In the genomic region with DNA sequence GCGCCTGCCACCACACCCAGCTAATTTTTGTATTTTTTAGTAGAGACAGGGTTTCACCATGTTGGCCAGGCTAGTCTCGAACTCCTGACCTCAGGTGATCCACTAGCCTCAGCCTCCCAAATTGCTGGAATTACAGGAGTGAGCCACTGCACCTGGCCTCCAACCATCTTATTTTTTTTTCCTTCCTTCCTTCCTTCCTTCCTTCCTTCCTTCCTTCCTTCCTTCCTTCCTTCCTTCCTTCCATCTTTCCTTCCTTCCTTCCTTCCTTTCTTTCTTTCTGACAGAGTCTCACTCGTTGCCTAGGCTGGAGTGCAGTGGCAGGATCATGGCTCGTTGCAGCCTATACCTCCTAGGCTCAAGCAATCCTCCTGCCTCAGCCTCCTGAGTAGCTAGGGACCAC, we compare ENCODE assay signal across 11 cellular contexts. TPM values are rescaled to one million over a fixed set of nuclear protein-coding genes. Genes with fewer than 3 reads are reported as not detected.
A peak's percentile ranks its signal among the peaks of the same experiment; 100 is the strongest.
DNase-seq lines count a peak whose midpoint lies in the region; ATAC-seq and TF ChIP-seq lines count a peak whose summit lies in the region.
"Not testable (repeated sequence)": the region's sequence is repeated elsewhere in the genome, so short reads cannot be mapped to it uniquely, and the experiment has no call there.
"Had no signal": no experiment of that assay in that cellular context is flagged by ENCODE, and none has a peak within 500 bp of the region (broad histone marks: within the 10 kb centered on the region; RNA-seq: fewer than 3 reads in every experiment).

No MANE protein-coding gene starts in this region.

- TF ChIP-seq CTCF in CD4-positive, alpha-beta T cell (IDR thresholded peaks at IDR 0.05); natural killer cell (IDR thresholded peaks at IDR 0.05): not testable (repeated sequence)

- not testable (repeated sequence) for ATAC-seq in CD4-positive, alpha-beta T cell (ENCODE audit: poor library complexity); T-cell (replicated peaks in 1 of 4); memory B cell (ENCODE audit: low read depth); natural killer cell; stimulated activated effector memory CD8-positive, alpha-beta T cell treated with anti-CD3 and anti-CD28 coated beads, Interleukin-12 subunit alpha, Interleukin-12 subunit beta, amount 100 ng/mL, for 72 hours

- H3K4me3 Mint-ChIP-seq in CD4-positive, alpha-beta T cell; T-cell; dendritic cell treated with granulocyte-macrophage colony-stimulating factor and Interleukin-4, amounts not matched to agents 40 ng/mL and 50 ng/mL, for 4 days; memory B cell; natural killer cell; stimulated activated effector memory CD8-positive, alpha-beta T cell treated with anti-CD3 and anti-CD28 coated beads, Interleukin-12 subunit alpha, Interleukin-12 subunit beta, amount 100 ng/mL, for 72 hours: not testable (repeated sequence)

- CTCF ChIA-PET in CD4-positive, alpha-beta T cell (lab: Charles Lee); T-cell (lab: Charles Lee): not testable (repeated sequence)

- not testable (repeated sequence) for H3K27me3 ChIP-seq in CD4-positive, alpha-beta T cell (ENCODE audit: control insufficient read depth, insufficient read depth, low read length)

- POLR2A ChIA-PET in CD4-positive, alpha-beta T cell (lab: Charles Lee); T-cell (lab: Charles Lee): not testable (repeated sequence)

- H3K9me3 Mint-ChIP-seq in CD4-positive, alpha-beta T cell; T-cell; dendritic cell treated with granulocyte-macrophage colony-stimulating factor and Interleukin-4, amounts not matched to agents 40 ng/mL and 50 ng/mL, for 4 days; memory B cell; natural killer cell; stimulated activated effector memory CD8-positive, alpha-beta T cell treated with anti-CD3 and anti-CD28 coated beads, Interleukin-12 subunit alpha, Interleukin-12 subunit beta, amount 100 ng/mL, for 72 hours: not testable (repeated sequence)

- H3K36me3 Mint-ChIP-seq in CD4-positive, alpha-beta T cell (ENCODE audit: low read depth); T-cell; dendritic cell treated with granulocyte-macrophage colony-stimulating factor and Interleukin-4, amounts not matched to agents 40 ng/mL and 50 ng/mL, for 4 days (ENCODE audit: low read depth); memory B cell; natural killer cell; stimulated activated effector memory CD8-positive, alpha-beta T cell treated with anti-CD3 and anti-CD28 coated beads, Interleukin-12 subunit alpha, Interleukin-12 subunit beta, amount 100 ng/mL, for 72 hours: not testable (repeated sequence)

- peak overlapping the region; percentile 71 for H3K27ac Mint-ChIP-seq in CD4-positive, alpha-beta T cell
- H3K27ac Mint-ChIP-seq in T-cell (peak overlapping the region; percentile 48 to 74), memory B cell (peak overlapping the region; percentile 36), natural killer cell (peak overlapping the region; percentile 10 to 56)
- peak overlapping the region; percentile 82 for H3K27ac Mint-ChIP-seq in dendritic cell treated with granulocyte-macrophage colony-stimulating factor and Interleukin-4, amounts not matched to agents 40 ng/mL and 50 ng/mL, for 4 days
- peak overlapping the region; percentile 21 for H3K27ac Mint-ChIP-seq in stimulated activated effector memory CD8-positive, alpha-beta T cell treated with anti-CD3 and anti-CD28 coated beads, Interleukin-12 subunit alpha, Interleukin-12 subunit beta, amount 100 ng/mL, for 72 hours

- not testable (repeated sequence) for DNase-seq in CD4-positive, alpha-beta T cell; T-cell; memory B cell (ENCODE audit: low spot score in 2 of 2); natural killer cell; stimulated activated effector memory CD8-positive, alpha-beta T cell treated with anti-CD3 and anti-CD28 coated beads, Interleukin-12 subunit alpha, Interleukin-12 subunit beta, amount 100 ng/mL, for 72 hours (ENCODE audit: low spot score in 2 of 2)

- intact Hi-C loops in CD4-positive, alpha-beta T cell (cut with DNase I, micrococcal nuclease); dendritic cell treated with granulocyte-macrophage colony-stimulating factor and Interleukin-4, amounts not matched to agents 40 ng/mL and 50 ng/mL, for 4 days (cut with micrococcal nuclease); natural killer cell (cut with micrococcal nuclease): not testable (repeated sequence)

- H3K27ac ChIP-seq in CD4-positive, alpha-beta T cell (ENCODE audit: low read depth, low read length): not testable (repeated sequence)

- not testable (repeated sequence) for H3K27me3 Mint-ChIP-seq in CD4-positive, alpha-beta T cell; T-cell; dendritic cell treated with granulocyte-macrophage colony-stimulating factor and Interleukin-4, amounts not matched to agents 40 ng/mL and 50 ng/mL, for 4 days; memory B cell; natural killer cell (ENCODE audit: low read depth in 2 of 2)

- not testable (repeated sequence) for H3K9me3 ChIP-seq in CD4-positive, alpha-beta T cell (ENCODE audit: control insufficient read depth, low read length)

- peaks cover 36% of the 10 kb centered on the region for H3K4me1 Mint-ChIP-seq in CD4-positive, alpha-beta T cell (ENCODE audit: low read depth)
- H3K4me1 Mint-ChIP-seq in T-cell: peaks cover 25 to 43% (median 35%) of the 10 kb centered on the region in 3 donors
- H3K4me1 Mint-ChIP-seq in dendritic cell treated with granulocyte-macrophage colony-stimulating factor and Interleukin-4, amounts not matched to agents 40 ng/mL and 50 ng/mL, for 4 days (ENCODE audit: low read depth): peaks cover 53% of the 10 kb centered on the region
- peaks cover 28% of the 10 kb centered on the region for H3K4me1 Mint-ChIP-seq in memory B cell
- H3K4me1 Mint-ChIP-seq in natural killer cell: peaks cover 29 to 34% of the 10 kb centered on the region in 2 donors
- H3K4me1 Mint-ChIP-seq in stimulated activated effector memory CD8-positive, alpha-beta T cell treated with anti-CD3 and anti-CD28 coated beads, Interleukin-12 subunit alpha, Interleukin-12 subunit beta, amount 100 ng/mL, for 72 hours: peaks cover 26% of the 10 kb centered on the region

RNA-seq across cellular contexts. Expression of gene DPEP2NB, which starts 5.8 kb away (rescaled TPM):
- not detected for total RNA-seq in CD4-positive, alpha-beta T cell
- total RNA-seq in T-cell (not detected), natural killer cell (not detected)
- total RNA-seq: A172; Calu3; CD4-positive, alpha-beta memory T cell; H7; IMR-90 had no signal

RNA-seq across cellular contexts. Expression of gene DPEP2, which starts 10.6 kb away (rescaled TPM):
- 10 to 100 TPM; 42.2 to 43.5 TPM for total RNA-seq in CD4-positive, alpha-beta T cell
- total RNA-seq in T-cell: 100 to 1,000 TPM in 3 of 5 donors, 10 to 100 TPM in 2; 51.5 to 122 (median 100) TPM
- 10 to 100 TPM; 47.2 to 64.1 (median 61.8) TPM for total RNA-seq in natural killer cell
- total RNA-seq: A172, Calu3, H7, IMR-90 had no signal

RNA-seq across cellular contexts. Expression of gene DDX28, which starts 13.2 kb away (rescaled TPM):
- 10 to 100 TPM; 18.9 to 19.4 TPM for total RNA-seq in CD4-positive, alpha-beta T cell
- total RNA-seq in T-cell: 10 to 100 TPM; 15.5 to 21.0 (median 17.6) TPM
- total RNA-seq in natural killer cell: 10 to 100 TPM; 17.4 to 19.0 (median 17.9) TPM

RNA-seq across cellular contexts. Expression of gene DUS2, which starts 13.2 kb away (rescaled TPM):
- total RNA-seq in CD4-positive, alpha-beta T cell: 10 to 100 TPM; 10.4 to 13.6 TPM
- total RNA-seq in T-cell (10 to 100 TPM; 14.5 to 19.4 (median 15.8) TPM), natural killer cell (10 to 100 TPM; 21.6 to 24.2 (median 22.7) TPM)

RNA-seq across cellular contexts. Expression of gene DPEP3, which starts 29.6 kb away (rescaled TPM):
- under 1 TPM; 0.53 to 0.63 TPM for total RNA-seq in CD4-positive, alpha-beta T cell
- total RNA-seq in T-cell (1 to 10 TPM in 4 of 5 donors, under 1 TPM in 1; 0.48 to 1.5 (median 1.1) TPM), natural killer cell (under 1 TPM; 0.53 to 1.00 (median 0.96) TPM)
- total RNA-seq: A172, Calu3, IMR-90 had no signal

Comparison
In these comparisons a context has a peak if more than half of its experiments do, and no peak if none do; other contexts are left out.
1. H3K27ac Mint-ChIP-seq: peak in every context shown above with its lines; median percentile 82 in dendritic cell treated with granulocyte-macrophage colony-stimulating factor and Interleukin-4, amounts not matched to agents 40 ng/mL and 50 ng/mL, for 4 days; 71 in CD4-positive, alpha-beta T cell; 61 in T-cell; 36 in memory B cell; 33 in natural killer cell; 21 in stimulated activated effector memory CD8-positive, alpha-beta T cell treated with anti-CD3 and anti-CD28 coated beads, Interleukin-12 subunit alpha, Interleukin-12 subunit beta, amount 100 ng/mL, for 72 hours.